Comparison of ENCODE assay signal across 12 cellular contexts in the genomic region with DNA sequence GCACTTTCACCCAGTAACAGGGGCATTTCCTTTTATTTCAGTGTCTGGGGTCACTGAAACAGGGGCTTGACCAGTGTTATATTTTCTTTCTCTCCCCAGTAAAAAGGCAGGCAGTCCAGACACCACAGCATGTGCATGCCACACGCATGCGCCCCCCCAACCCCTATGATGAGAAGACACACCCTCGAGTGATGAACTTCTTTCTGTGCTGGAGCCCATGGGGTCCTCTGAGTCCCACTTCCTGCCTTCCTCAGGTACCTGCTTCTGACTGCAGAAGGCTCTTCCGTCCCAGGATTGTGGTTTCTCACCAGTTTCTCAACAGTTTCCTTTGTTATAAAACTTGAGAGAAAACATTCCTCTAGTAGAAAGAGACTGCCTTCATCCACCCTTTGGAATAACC.
"Had no signal": no experiment of that assay in that cellular context is flagged by ENCODE, and none has a peak within 500 bp of the region (broad histone marks: within the 10 kb centered on the region; RNA-seq: fewer than 3 reads in every experiment).

No MANE protein-coding gene starts in this region.

- H3K4me3 Mint-ChIP-seq: activated B cell treated with CpG ODN at 0.5 μM for 24 hours; activated T-cell treated with anti-CD3 and anti-CD28 coated beads, Interleukin-2, amount 50 U/mL, for 4 hours; nephron progenitor cell; T-helper 1 cell treated with Interleukin-12 subunit alpha and Interleukin-12 subunit beta and Interleukin-4 antibody, amounts not matched to agents 30 μg/mL and 1 μg/mL, for 36 hours had no signal

- H3K4me1 ChIP-seq: gastrocnemius medialis had no signal

- H3K9me3 ChIP-seq: gastrocnemius medialis, heart right ventricle, left lung, tibial artery, vagina had no signal

- H3K9me3 Mint-ChIP-seq: activated B cell treated with CpG ODN at 0.5 μM for 24 hours; activated T-cell treated with anti-CD3 and anti-CD28 coated beads, Interleukin-2, amount 50 U/mL, for 4 hours; nephron progenitor cell; T-helper 1 cell treated with Interleukin-12 subunit alpha and Interleukin-12 subunit beta and Interleukin-4 antibody, amounts not matched to agents 30 μg/mL and 1 μg/mL, for 36 hours had no signal

- H3K27me3 ChIP-seq: vagina had no signal

- H3K27ac ChIP-seq: gastrocnemius medialis, heart right ventricle, left lung, tibial artery, vagina had no signal

- H3K4me3 ChIP-seq: gastrocnemius medialis, heart right ventricle, left lung, tibial artery, vagina had no signal

- DNase-seq: activated B cell treated with CpG ODN at 0.5 μM for 24 hours; activated CD4-positive, alpha-beta T cell treated with anti-CD3 and anti-CD28 coated beads, Interleukin-2, amount 50 U/mL, for 1 hour; activated gamma-delta T cell; activated T-cell treated with anti-CD3 and anti-CD28 coated beads, Interleukin-2, amount 50 U/mL, for 4 hours; gastrocnemius medialis; heart right ventricle; left lung; nephron progenitor cell; stimulated activated CD4-positive, alpha-beta T cell treated with anti-CD3 and anti-CD28 coated beads, Interleukin-4, amount 100 ng/mL, for 1 hour; tibial artery had no signal

- H3K27ac Mint-ChIP-seq: activated B cell treated with CpG ODN at 0.5 μM for 24 hours; nephron progenitor cell; T-helper 1 cell treated with Interleukin-12 subunit alpha and Interleukin-12 subunit beta and Interleukin-4 antibody, amounts not matched to agents 30 μg/mL and 1 μg/mL, for 36 hours had no signal

- H3K36me3 ChIP-seq: gastrocnemius medialis, left lung, tibial artery, vagina had no signal

- ATAC-seq: activated T-cell treated with anti-CD3 and anti-CD28 coated beads, Interleukin-2, amount 50 U/mL, for 4 hours; gastrocnemius medialis; heart right ventricle; left lung had no signal
